ENCODE assay signal across 8 cellular contexts in the genomic region with DNA sequence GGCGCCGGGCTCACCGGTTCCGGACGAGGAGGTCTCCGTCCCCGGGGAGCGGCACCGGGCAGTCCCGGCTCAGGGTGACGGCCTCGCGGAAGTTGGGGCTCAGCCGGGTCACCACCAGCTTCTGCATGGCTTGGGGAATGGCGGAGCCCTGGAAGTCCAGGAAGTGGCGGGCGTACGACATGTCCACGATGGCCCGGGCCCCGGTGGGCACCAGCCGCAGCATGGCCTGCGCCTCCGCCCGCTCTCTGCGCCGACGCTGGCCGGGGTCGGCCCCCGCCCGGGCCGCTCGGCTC. TPM values are rescaled to one million over a fixed set of nuclear protein-coding genes. Genes with fewer than 3 reads are reported as not detected.
DNase-seq lines count a peak whose midpoint lies in the region; ATAC-seq, FAIRE-seq and TF ChIP-seq lines count a peak whose summit lies in the region.

No MANE protein-coding gene starts in this region.

- H2AFZ ChIP-seq in GM12878 (ENCODE audit: control insufficient read depth, low read depth, low read length), result peak overlapping the region; percentile 82

- no peak overlapping the region for H2BK5ac ChIP-seq in mesendoderm (ENCODE audit: low read length)

- RAD21 ChIA-PET in GM12878 (lab: Charles Lee; ENCODE audit: unreplicated experiment), result interaction anchor here (0.6 to 1.1 kb wide), 2 partner anchors 39 to 340 kb away, joined by 3 read pairs; no protein-coding TSS in a partner anchor

- H3K18ac ChIP-seq in mesendoderm (ENCODE audit: low read length), result peak overlapping the region; percentile 82

- H3K56ac ChIP-seq in mesendoderm (ENCODE audit: low read length), result peak overlapping the region; percentile 89

- H3K4me2 ChIP-seq in GM12878 (ENCODE audit: control insufficient read depth, insufficient read depth) (peak overlapping the region; percentile 17; the same call in 1 of the 2 replicates), mesendoderm (ENCODE audit: low read length) (peak overlapping the region; percentile 57)

- peak overlapping the region; percentile 68 for H3K27ac ChIP-seq in AG04450 (ENCODE audit: low read depth, low read length)
- H3K27ac ChIP-seq in GM12878 (ENCODE audit: control insufficient read depth, insufficient read depth), result peak overlapping the region; percentile 86
- peak overlapping the region; percentile 58 for H3K27ac ChIP-seq in mesendoderm (ENCODE audit: low read depth, low read length)
- peak overlapping the region; percentile 96 for H3K27ac ChIP-seq in vagina

- H3K4me3 ChIP-seq in AG04450 (ENCODE audit: low read depth, low read length) (peak overlapping the region; percentile 87), GM12878 (peak overlapping the region; percentile 96), mesendoderm (ENCODE audit: low read length) (peak overlapping the region; percentile 64), vagina (peak overlapping the region; percentile 74 to 82)

- CTCF ChIA-PET in AG04450 (lab: Charles Lee) (no interaction called here), GM12878 (lab: Yijun Ruan, JAX) (interaction anchor here (0.6 kb wide), 1 partner anchor 35 kb away, joined by 3 read pairs; no protein-coding TSS in a partner anchor)

- FAIRE-seq in GM12878 (lab: Jason Lieb, UNC), result no peak

- peak overlapping the region; percentile 82 for H3K4ac ChIP-seq in mesendoderm (ENCODE audit: low read depth, low read length)

- H3K9me3 ChIP-seq in AG04450 (ENCODE audit: control insufficient read depth, insufficient read depth, low read length) (no peaks in the 10 kb centered on the region; the same call in 1 of the 2 replicates), GM12878 (replicated peaks; ENCODE audit: control insufficient read depth, insufficient read depth, low read length) (no peaks in the 10 kb centered on the region), vagina (no peaks in the 10 kb centered on the region)

- ATAC-seq in GM19324 (IDR thresholded peaks at IDR 0.05; ENCODE audit: low FRiP score, unreplicated experiment), result peak; percentile 38
- ATAC-seq in HG03469 (IDR thresholded peaks at IDR 0.05; ENCODE audit: unreplicated experiment), result peak; percentile 4
- peak; percentile 1 for ATAC-seq in GM12878

- TF ChIP-seq EP300 in GM12878 (IDR thresholded peaks at IDR 0.05; ENCODE audit: borderline replicate concordance in 1 of 2, control insufficient read depth in 1 of 2, low read depth in 2 of 2, low read length in 2 of 2), result no peak

- H3K9ac ChIP-seq in GM12878 (ENCODE audit: control insufficient read depth, insufficient read depth, low read length) (peak overlapping the region; percentile 83), mesendoderm (ENCODE audit: low read length) (peak overlapping the region; percentile 79)

- H3K79me2 ChIP-seq in GM12878 (ENCODE audit: control insufficient read depth, insufficient read depth, low read length) (peaks cover 73% of the 10 kb centered on the region), mesendoderm (ENCODE audit: control insufficient read depth, insufficient read depth, low read length) (no peaks in the 10 kb centered on the region)

- H4K5ac ChIP-seq in mesendoderm (ENCODE audit: low read length), result no peak overlapping the region

- no peak overlapping the region for H2BK15ac ChIP-seq in mesendoderm (replicated peaks; ENCODE audit: low read depth)

- no peak for TF ChIP-seq RAD21 in GM12878 (IDR thresholded peaks at IDR 0.05; ENCODE audit: insufficient read depth, low read depth, low read length)

- intact Hi-C loops in GM12878 (cut with micrococcal nuclease; ENCODE audit: unreplicated experiment) (loop anchor here (5.0 to 10.0 kb wide), 8 partner anchors 36 to 1276 kb away; a partner anchor contains a TSS), vagina (cut with DNase I) (no loop called here)

- TF ChIP-seq POLR2A in GM12878 (IDR thresholded peaks at IDR 0.05; ENCODE audit: low read depth, low read length) (peak; percentile 60), vagina (IDR thresholded peaks at IDR 0.05) (peak in 1 of 2 donors; percentile 25)

- SMC1A ChIA-PET in GM12878 (lab: Charles Lee; ENCODE audit: uncharacterized antibody, unreplicated experiment), result no interaction called here

- H3K4me1 ChIP-seq in GM12878 (ENCODE audit: control insufficient read depth, insufficient read depth, low read length), result peaks cover 6% of the 10 kb centered on the region; the same call in 1 of the 2 replicates
- peaks cover 3% of the 10 kb centered on the region for H3K4me1 ChIP-seq in mesendoderm (ENCODE audit: control insufficient read depth, low read depth, low read length)
- H3K4me1 ChIP-seq in vagina, result peaks cover 54% of the 10 kb centered on the region

- no peak overlapping the region for H3K23ac ChIP-seq in mesendoderm (ENCODE audit: low read length)

- BruUV-seq in GM12878 (replicated peaks; lab: Mats Ljungman, UMichigan), result no TSS peak

- H3K27me3 ChIP-seq in AG04450 (ENCODE audit: control insufficient read depth, insufficient read depth, low read length), result peaks cover 2% of the 10 kb centered on the region
- no peaks in the 10 kb centered on the region for H3K27me3 ChIP-seq in GM12878 (replicated peaks in 1 of 2; ENCODE audit: control insufficient read depth in 2 of 2, insufficient read depth in 2 of 2, low read length in 1 of 2)
- peaks cover 34% of the 10 kb centered on the region for H3K27me3 ChIP-seq in mesendoderm (ENCODE audit: insufficient read depth, low read length, poor library complexity)
- H3K27me3 ChIP-seq in vagina, result no peaks in the 10 kb centered on the region

- no peaks in the 10 kb centered on the region for H4K20me1 ChIP-seq in GM12878 (ENCODE audit: control insufficient read depth, insufficient read depth)

- H3K79me1 ChIP-seq in mesendoderm (ENCODE audit: low read length), result no peaks in the 10 kb centered on the region

- no peak for TF ChIP-seq CTCF in AG04450 (IDR thresholded peaks at IDR 0.05; ENCODE audit: low read depth, low read length)
- no peak for TF ChIP-seq CTCF in GM12878 (IDR thresholded peaks at IDR 0.05 in 2 of 3, conservative IDR thresholded peaks at IDR 0.05 in 1 of 3; ENCODE audit: control insufficient read depth in 2 of 3, extremely low read depth in 1 of 3, insufficient read depth in 1 of 3, low read depth in 3 of 3, low read length in 3 of 3)
- TF ChIP-seq CTCF in vagina (IDR thresholded peaks at IDR 0.05), result no peak

- in situ Hi-C loops in GM12878 (cut with MboI), result loop anchor here (25.0 kb wide), 1 partner anchor 1904 kb away; no protein-coding TSS in a partner anchor

- H3K36me3 ChIP-seq in GM12878 (ENCODE audit: control insufficient read depth in 2 of 2, insufficient read depth in 2 of 2, low read length in 1 of 2) (no peaks in the 10 kb centered on the region), mesendoderm (ENCODE audit: control insufficient read depth, insufficient read depth, low read length) (no peaks in the 10 kb centered on the region), vagina (no peaks in the 10 kb centered on the region)

- WGBS in GM12878 (ENCODE audit: insufficient coverage, insufficient replicate concordance, low lambda C conversion rate, missing lambda C conversion rate), result 0% methylated on average over 16 of the region's 34 CpGs
- WGBS in mesendoderm (ENCODE audit: extremely low coverage, insufficient coverage, low lambda C conversion rate), result no CpG with 5 or more reads among the region's 34 CpGs

- H2BK120ac ChIP-seq in mesendoderm (ENCODE audit: low read depth, low read length), result no peak overlapping the region

- H4K8ac ChIP-seq in mesendoderm (ENCODE audit: low read depth, low read length), result no peak overlapping the region

- no peak for DNase-seq in AG04450 (ENCODE audit: low read depth, low spot score)
- DNase-seq in GM12878 (ENCODE audit: low read depth, low spot score), result no peak
- DNase-seq in mesendoderm, result no peak
- peak in 1 of 2 donors; percentile 89 for DNase-seq in vagina (ENCODE audit: extremely low spot score in 2 of 2)
- DNase-seq in NCI-H2081 (lab: John Stamatoyannopoulos, UW), result no peak
- no peak for DNase-seq in HCEC 1CT

- H2AK5ac ChIP-seq in mesendoderm (ENCODE audit: low read length), result no peak overlapping the region

- POLR2A ChIA-PET in AG04450 (lab: Yijun Ruan, JAX) (no interaction called here), GM12878 (lab: Charles Lee) (no interaction called here)

RNA-seq across cellular contexts. Expression of a gene that starts 0.2 kb away (rescaled TPM):
- 30.9 TPM in 2 replicates for polyA plus RNA-seq in AG04450 (2011; rRNA removed)
- polyA minus RNA-seq in AG04450 (2011; rRNA and poly(A)+ RNA removed), result 43.6 and 57.7 TPM in 2 replicates
- 18.9 and 21.4 TPM in 2 replicates for total RNA-seq in GM12878 (2013; cell fraction: nucleolus; rRNA removed)
- total RNA-seq in GM12878 (2014; rRNA removed), result 8.7 and 15.1 TPM in 2 replicates
- total RNA-seq in GM12878 (2014; rRNA removed; fragmentation: Illumina TruSeq; extraction: Trizol), result 12.2 and 13.2 TPM in 2 replicates
- total RNA-seq in GM12878 (2021), result 44.9 and 45.1 TPM in 2 replicates
- 7.0 TPM for polyA plus RNA-seq in GM12878 (2011; ENCODE audit: low read depth)
- polyA plus RNA-seq in GM12878 (2011; rRNA removed), result 63.9 and 69.8 TPM in 2 replicates
- polyA plus RNA-seq in GM12878 (2011; cell fraction: cytosol; rRNA removed), result 52.5 and 53.4 TPM in 2 replicates
- polyA plus RNA-seq in GM12878 (2011; cell fraction: nucleus; rRNA removed), result 87.8 and 88.3 TPM in 2 replicates
- polyA plus RNA-seq in GM12878 (2012), result 16.7 and 18.1 TPM in 2 replicates
- 29.5 and 30.4 TPM in 2 replicates for polyA plus RNA-seq in GM12878 (2014; fragmentation: Illumina TruSeq; extraction: Trizol)
- 1 to 10 TPM; 6.2 to 8.8 TPM for polyA plus RNA-seq in GM12878 (2014; fragmentation: Nextera tagmentation; extraction: Ambion mirVana)
- polyA plus RNA-seq in GM12878 (2014; rRNA removed), result 29.2 and 34.8 TPM in 2 replicates
- 10 to 100 TPM; 21.8 to 22.0 TPM for polyA plus RNA-seq in GM12878 (2016; fragmentation: Nextera tagmentation; extraction: Ambion mirVana)
- polyA minus RNA-seq in GM12878 (2011; rRNA and poly(A)+ RNA removed), result 57.6 and 90.8 TPM in 2 replicates
- polyA minus RNA-seq in GM12878 (2011; cell fraction: cytosol; rRNA and poly(A)+ RNA removed), result 15.9 and 22.5 TPM in 2 replicates
- polyA minus RNA-seq in GM12878 (2011; cell fraction: nucleus; rRNA and poly(A)+ RNA removed), result 34.7 and 50.0 TPM in 2 replicates
- 1.3 TPM for polyA plus RNA-seq in mesendoderm (2013, experiment 1 of 2)
- 1.3 TPM for polyA plus RNA-seq in mesendoderm (2013, experiment 2 of 2)
- 16.0 TPM for total RNA-seq in vagina

RNA-seq across cellular contexts. Expression of a gene that starts 1.8 kb away (rescaled TPM):
- polyA plus RNA-seq in AG04450 (2011; rRNA removed) (3.9 and 5.5 TPM in 2 replicates), GM12878 (2011; rRNA removed) (2.8 and 4.0 TPM in 2 replicates), GM12878 (2014; fragmentation: Illumina TruSeq; extraction: Trizol) (5.3 and 7.1 TPM in 2 replicates), GM12878 (2014; fragmentation: Nextera tagmentation; extraction: Ambion mirVana) (1 to 10 TPM; 2.2 to 2.9 TPM), GM12878 (2014; rRNA removed) (6.7 and 7.9 TPM in 2 replicates), GM12878 (2016; fragmentation: Nextera tagmentation; extraction: Ambion mirVana) (1 to 10 TPM; 2.4 to 2.8 TPM)
- 6.5 and 8.3 TPM in 2 replicates for polyA minus RNA-seq in AG04450 (2011; rRNA and poly(A)+ RNA removed)
- 7.5 TPM in 2 replicates for total RNA-seq in GM12878 (2013; cell fraction: nucleolus; rRNA removed)
- total RNA-seq in GM12878 (2014; rRNA removed) (8.3 and 8.7 TPM in 2 replicates), GM12878 (2014; rRNA removed; fragmentation: Illumina TruSeq; extraction: Trizol) (5.8 and 6.2 TPM in 2 replicates), GM12878 (2021) (14.0 and 15.2 TPM in 2 replicates), vagina (23.3 TPM)
- polyA plus RNA-seq in GM12878 (2011; ENCODE audit: low read depth), result 2.4 TPM
- polyA plus RNA-seq in GM12878 (2011; cell fraction: cytosol; rRNA removed), result 4.4 and 4.8 TPM in 2 replicates
- 5.2 and 7.7 TPM in 2 replicates for polyA plus RNA-seq in GM12878 (2011; cell fraction: nucleus; rRNA removed)
- 4.3 and 5.1 TPM in 2 replicates for polyA plus RNA-seq in GM12878 (2012)
- polyA minus RNA-seq in GM12878 (2011; rRNA and poly(A)+ RNA removed), result 4.9 and 6.4 TPM in 2 replicates
- polyA minus RNA-seq in GM12878 (2011; cell fraction: cytosol; rRNA and poly(A)+ RNA removed), result 5.1 and 5.2 TPM in 2 replicates
- 4.1 and 7.7 TPM in 2 replicates for polyA minus RNA-seq in GM12878 (2011; cell fraction: nucleus; rRNA and poly(A)+ RNA removed)
- 0.32 TPM for polyA plus RNA-seq in mesendoderm (2013, experiment 1 of 2)
- 0.21 TPM for polyA plus RNA-seq in mesendoderm (2013, experiment 2 of 2)
